ENCODE assay signal across 18 cellular contexts in genomic region chr15:35437157-35437556, GRCh38.
A peak's percentile ranks its signal among the peaks of the same experiment; 100 is the strongest.
DNase-seq lines count a peak whose midpoint lies in the region; ATAC-seq and TF ChIP-seq lines count a peak whose summit lies in the region.
"Had no signal": no experiment of that assay in that cellular context is flagged by ENCODE, and none has a peak within 500 bp of the region (broad histone marks: within the 10 kb centered on the region; RNA-seq: fewer than 3 reads in every experiment).

No MANE protein-coding gene starts in this region.

- intact Hi-C loops in upper lobe of right lung (cut with DNase I) = no loop called here
- intact Hi-C loops in lower leg skin (cut with DNase I; ENCODE audit: low total_unique reads) = no loop called here

- H3K36me3 ChIP-seq in GM23338 (ENCODE audit: insufficient read depth) (no peaks in the 10 kb centered on the region), adipocyte (ENCODE audit: control insufficient read depth, insufficient read depth, low read length, severe bottlenecking) (no peaks in the 10 kb centered on the region), upper lobe of right lung (no peaks in the 10 kb centered on the region)

- TF ChIP-seq POLR2A in GM18505 (IDR thresholded peaks at IDR 0.05; ENCODE audit: borderline replicate concordance, extremely low read depth, insufficient read depth, insufficient read length) (no peak), lower leg skin (IDR thresholded peaks at IDR 0.05) (no peak)

- no peaks in the 10 kb centered on the region for H3K9me2 ChIP-seq in GM23338 (ENCODE audit: insufficient read depth)

- no peak overlapping the region for H3K4me3 Mint-ChIP-seq in GM23338
- H3K4me3 Mint-ChIP-seq: activated T-helper 17 cell treated with anti-CD3 and anti-CD28 coated beads, Interleukin-2, amount 50 U/mL, for 72 hours had no signal

- H3K4me3 ChIP-seq in AG04450 (ENCODE audit: low read depth, low read length) (no peak overlapping the region), GM23338 (no peak overlapping the region), adipocyte (ENCODE audit: low read length) (no peak overlapping the region), upper lobe of right lung (no peak overlapping the region), lower leg skin (ENCODE audit: low read depth, poor library complexity, severe bottlenecking) (no peak overlapping the region)
- H3K4me3 ChIP-seq: dorsolateral prefrontal cortex, psoas muscle had no signal

- WGBS in lower leg skin, 2 donors = 97% methylated on average over 5 of the region's 5 CpGs

- peaks cover 8% of the 10 kb centered on the region for H3K4me1 Mint-ChIP-seq in GM23338
- H3K4me1 Mint-ChIP-seq: activated T-helper 17 cell treated with anti-CD3 and anti-CD28 coated beads, Interleukin-2, amount 50 U/mL, for 72 hours had no signal

- peaks cover 2% of the 10 kb centered on the region for H3K27me3 Mint-ChIP-seq in GM23338 (ENCODE audit: insufficient read depth, low read depth, poor library complexity)
- H3K27me3 Mint-ChIP-seq: activated T-helper 17 cell treated with anti-CD3 and anti-CD28 coated beads, Interleukin-2, amount 50 U/mL, for 72 hours had no signal

- peaks cover 34% of the 10 kb centered on the region for H3K36me3 Mint-ChIP-seq in GM23338 (ENCODE audit: low read depth)

- H3K27ac ChIP-seq in AG04450 (ENCODE audit: low read depth, low read length) = no peak overlapping the region
- 0 out of 2 replicates have a peak overlapping the region, but pooled peaks have one; percentile 26 for H3K27ac ChIP-seq in GM23338 (ENCODE audit: low read depth)
- H3K27ac ChIP-seq in foreskin keratinocyte = no peak overlapping the region
- H3K27ac ChIP-seq in upper lobe of right lung = no peak overlapping the region
- H3K27ac ChIP-seq: dorsolateral prefrontal cortex, psoas muscle had no signal

- H3K4me1 ChIP-seq in GM23338 (ENCODE audit: insufficient read depth) (no peaks in the 10 kb centered on the region; the same call in 1 of the 2 replicates), adipocyte (ENCODE audit: control insufficient read depth, insufficient read depth, low read length) (peaks cover 31% of the 10 kb centered on the region), foreskin keratinocyte (no peaks in the 10 kb centered on the region), upper lobe of right lung (no peaks in the 10 kb centered on the region)
- H3K4me1 ChIP-seq: psoas muscle had no signal

- peaks cover 8% of the 10 kb centered on the region for H3K9me3 ChIP-seq in AG04450 (ENCODE audit: control insufficient read depth, insufficient read depth, low read length)
- peaks cover 4% of the 10 kb centered on the region for H3K9me3 ChIP-seq in adipocyte (ENCODE audit: control insufficient read depth, low read length)
- no peaks in the 10 kb centered on the region for H3K9me3 ChIP-seq in upper lobe of right lung
- H3K9me3 ChIP-seq: psoas muscle had no signal

- CTCF ChIA-PET in AG04450 (lab: Charles Lee) = no interaction called here

- no peak overlapping the region for H3K27ac Mint-ChIP-seq in GM23338
- H3K27ac Mint-ChIP-seq: activated T-helper 17 cell treated with anti-CD3 and anti-CD28 coated beads, Interleukin-2, amount 50 U/mL, for 72 hours had no signal

- no peak overlapping the region for H2AFZ ChIP-seq in GM23338

- TF ChIP-seq CTCF in AG04450 (IDR thresholded peaks at IDR 0.05; ENCODE audit: low read depth, low read length) (0 out of 2 replicates have a peak, but pooled peaks have one; percentile 25), GM23338 (conservative IDR thresholded peaks at IDR 0.05; ENCODE audit: low read depth in 2 of 2) (peak; percentile 47 to 52), foreskin keratinocyte (conservative IDR thresholded peaks at IDR 0.05) (peak; percentile 43), upper lobe of right lung (IDR thresholded peaks at IDR 0.05) (no peak), lower leg skin (IDR thresholded peaks at IDR 0.05) (no peak)

- no peak overlapping the region for H3K4me2 ChIP-seq in GM23338

- POLR2A ChIA-PET in AG04450 (lab: Yijun Ruan, JAX) = no interaction called here

- DNase-seq in AG04450 (ENCODE audit: low read depth, low spot score) (no peak), GM23338 (ENCODE audit: low spot score) (peak; percentile 54), adipocyte (ENCODE audit: low read depth) (peak; percentile 9), foreskin keratinocyte (no peak), upper lobe of right lung (no peak), lower leg skin (ENCODE audit: low spot score in 2 of 2) (no peak)
- no peak for DNase-seq in activated CD8-positive, alpha-beta memory T cell treated with anti-CD3 and anti-CD28 coated beads, Interleukin-2, amount 50 U/mL, for 48 hours
- DNase-seq: activated CD4-positive, alpha-beta T cell treated with anti-CD3 and anti-CD28 coated beads, Interleukin-2, amount 50 U/mL, for 1 hour; anterior cingulate cortex; DND-41; dorsolateral prefrontal cortex; Kasumi-1; left cardiac atrium; NCI-H187; NCI-H524; psoas muscle had no signal

- no peaks in the 10 kb centered on the region for H3K27me3 ChIP-seq in AG04450 (ENCODE audit: control insufficient read depth, insufficient read depth, low read length)
- H3K27me3 ChIP-seq in GM23338 (ENCODE audit: insufficient read depth) = no peaks in the 10 kb centered on the region
- no peaks in the 10 kb centered on the region for H3K27me3 ChIP-seq in adipocyte (replicated peaks; ENCODE audit: control insufficient read depth, insufficient read depth, low read length)
- H3K27me3 ChIP-seq in foreskin keratinocyte = no peaks in the 10 kb centered on the region
- H3K27me3 ChIP-seq in upper lobe of right lung = no peaks in the 10 kb centered on the region
- H3K27me3 ChIP-seq: dorsolateral prefrontal cortex had no signal

- H3F3A ChIP-seq in GM23338 (replicated peaks; ENCODE audit: low read depth) = no peaks in the 10 kb centered on the region

- no peaks in the 10 kb centered on the region for H3K79me2 ChIP-seq in GM23338 (replicated peaks; ENCODE audit: insufficient read depth)

- peak; percentile 56; the same call in 1 of the 3 replicates for ATAC-seq in GM23338
- no peak for ATAC-seq in foreskin keratinocyte
- no peak for ATAC-seq in GM18505 (IDR thresholded peaks at IDR 0.05; ENCODE audit: unreplicated experiment)
- ATAC-seq in upper lobe of right lung = no peak
- ATAC-seq: activated T-helper 17 cell treated with anti-CD3 and anti-CD28 coated beads, Interleukin-2, amount 50 U/mL, for 72 hours; left cardiac atrium; psoas muscle had no signal

- peak overlapping the region; percentile 49 for H3K9ac ChIP-seq in adipocyte (ENCODE audit: low read length)

- no peaks in the 10 kb centered on the region for H4K20me1 ChIP-seq in GM23338 (replicated peaks; ENCODE audit: insufficient read depth)

- peaks cover 31% of the 10 kb centered on the region for H3K9me3 Mint-ChIP-seq in GM23338
- H3K9me3 Mint-ChIP-seq: activated T-helper 17 cell treated with anti-CD3 and anti-CD28 coated beads, Interleukin-2, amount 50 U/mL, for 72 hours had no signal

TF ChIP-seq in GM23338, 12 proteins besides CTCF, POLR2A, EP300 and RAD21:
- TF ChIP-seq ZNF331 (CRISPR knock-in tag; IDR thresholded peaks at IDR 0.05; ENCODE audit: low read depth) = no peak
- no peak for TF ChIP-seq ZNF114 (CRISPR knock-in tag; IDR thresholded peaks at IDR 0.05)
- no peak for TF ChIP-seq EZH2 (IDR thresholded peaks at IDR 0.05; ENCODE audit: low read depth, unreplicated experiment)
- TF ChIP-seq, protein P1, sequence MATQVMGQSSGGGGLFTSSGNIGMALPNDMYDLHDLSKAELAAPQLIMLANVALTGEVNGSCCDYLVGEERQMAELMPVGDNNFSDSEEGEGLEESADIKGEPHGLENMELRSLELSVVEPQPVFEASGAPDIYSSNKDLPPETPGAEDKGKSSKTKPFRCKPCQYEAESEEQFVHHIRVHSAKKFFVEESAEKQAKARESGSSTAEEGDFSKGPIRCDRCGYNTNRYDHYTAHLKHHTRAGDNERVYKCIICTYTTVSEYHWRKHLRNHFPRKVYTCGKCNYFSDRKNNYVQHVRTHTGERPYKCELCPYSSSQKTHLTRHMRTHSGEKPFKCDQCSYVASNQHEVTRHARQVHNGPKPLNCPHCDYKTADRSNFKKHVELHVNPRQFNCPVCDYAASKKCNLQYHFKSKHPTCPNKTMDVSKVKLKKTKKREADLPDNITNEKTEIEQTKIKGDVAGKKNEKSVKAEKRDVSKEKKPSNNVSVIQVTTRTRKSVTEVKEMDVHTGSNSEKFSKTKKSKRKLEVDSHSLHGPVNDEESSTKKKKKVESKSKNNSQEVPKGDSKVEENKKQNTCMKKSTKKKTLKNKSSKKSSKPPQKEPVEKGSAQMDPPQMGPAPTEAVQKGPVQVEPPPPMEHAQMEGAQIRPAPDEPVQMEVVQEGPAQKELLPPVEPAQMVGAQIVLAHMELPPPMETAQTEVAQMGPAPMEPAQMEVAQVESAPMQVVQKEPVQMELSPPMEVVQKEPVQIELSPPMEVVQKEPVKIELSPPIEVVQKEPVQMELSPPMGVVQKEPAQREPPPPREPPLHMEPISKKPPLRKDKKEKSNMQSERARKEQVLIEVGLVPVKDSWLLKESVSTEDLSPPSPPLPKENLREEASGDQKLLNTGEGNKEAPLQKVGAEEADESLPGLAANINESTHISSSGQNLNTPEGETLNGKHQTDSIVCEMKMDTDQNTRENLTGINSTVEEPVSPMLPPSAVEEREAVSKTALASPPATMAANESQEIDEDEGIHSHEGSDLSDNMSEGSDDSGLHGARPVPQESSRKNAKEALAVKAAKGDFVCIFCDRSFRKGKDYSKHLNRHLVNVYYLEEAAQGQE (IDR thresholded peaks at IDR 0.05; ENCODE audit: unreplicated experiment) = no peak

Comparison
In these comparisons a context has a peak if more than half of its experiments do, and no peak if none do; other contexts are left out.
1. DNase-seq: peak in GM23338 (single experiment) and adipocyte (single experiment); none in AG04450 (single experiment), foreskin keratinocyte (0 of 2), upper lobe of right lung (single experiment), activated CD8-positive, alpha-beta memory T cell treated with anti-CD3 and anti-CD28 coated beads, Interleukin-2, amount 50 U/mL, for 48 hours (single experiment) and lower leg skin (0 of 2).
2. CTCF ChIP-seq: peak in AG04450 (single experiment), GM23338 (2 of 2) and foreskin keratinocyte (single experiment); none in upper lobe of right lung (single experiment) and lower leg skin (0 of 3).